1 cellular context compared by ENCODE assay signal in the genomic region with DNA sequence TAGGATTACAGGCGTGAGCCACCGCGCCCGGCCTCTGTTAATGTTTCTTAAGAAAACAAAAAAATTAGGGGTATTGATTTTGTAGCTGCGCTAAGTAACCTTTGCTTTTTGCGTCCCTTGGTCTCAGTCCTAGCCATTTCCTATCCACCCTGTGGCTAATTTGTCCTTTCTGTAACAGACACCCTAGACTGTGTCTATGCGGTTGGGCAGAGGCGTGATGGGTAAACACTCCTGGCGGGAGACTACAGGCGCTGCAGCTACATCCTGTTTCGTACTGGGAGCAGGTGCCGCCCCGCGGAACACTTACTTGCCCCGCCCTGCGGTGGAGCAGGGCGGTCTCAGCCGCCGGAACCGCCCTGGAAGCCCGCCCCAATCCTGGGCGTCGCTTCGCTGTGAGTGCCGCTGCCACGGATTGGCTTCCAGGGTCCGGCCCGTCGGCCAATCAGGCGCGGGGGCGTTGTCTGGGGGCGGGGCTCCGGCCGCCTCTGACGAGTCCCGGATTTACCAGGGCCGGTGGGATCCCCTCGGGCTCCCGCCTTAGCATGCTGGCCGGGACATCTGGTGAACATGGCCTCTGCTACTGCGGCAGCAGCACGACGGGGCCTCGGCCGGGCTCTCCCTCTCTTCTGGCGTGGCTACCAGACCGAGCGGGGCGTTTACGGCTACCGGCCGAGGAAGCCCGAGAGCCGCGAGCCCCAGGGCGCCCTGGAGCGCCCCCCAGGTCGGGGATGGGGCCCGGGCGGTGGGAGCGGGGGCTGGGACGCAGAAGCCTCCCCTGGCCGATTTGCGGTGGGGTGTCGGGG.
TF ChIP-seq lines count a peak whose summit lies in the region.

A gene with protein sequence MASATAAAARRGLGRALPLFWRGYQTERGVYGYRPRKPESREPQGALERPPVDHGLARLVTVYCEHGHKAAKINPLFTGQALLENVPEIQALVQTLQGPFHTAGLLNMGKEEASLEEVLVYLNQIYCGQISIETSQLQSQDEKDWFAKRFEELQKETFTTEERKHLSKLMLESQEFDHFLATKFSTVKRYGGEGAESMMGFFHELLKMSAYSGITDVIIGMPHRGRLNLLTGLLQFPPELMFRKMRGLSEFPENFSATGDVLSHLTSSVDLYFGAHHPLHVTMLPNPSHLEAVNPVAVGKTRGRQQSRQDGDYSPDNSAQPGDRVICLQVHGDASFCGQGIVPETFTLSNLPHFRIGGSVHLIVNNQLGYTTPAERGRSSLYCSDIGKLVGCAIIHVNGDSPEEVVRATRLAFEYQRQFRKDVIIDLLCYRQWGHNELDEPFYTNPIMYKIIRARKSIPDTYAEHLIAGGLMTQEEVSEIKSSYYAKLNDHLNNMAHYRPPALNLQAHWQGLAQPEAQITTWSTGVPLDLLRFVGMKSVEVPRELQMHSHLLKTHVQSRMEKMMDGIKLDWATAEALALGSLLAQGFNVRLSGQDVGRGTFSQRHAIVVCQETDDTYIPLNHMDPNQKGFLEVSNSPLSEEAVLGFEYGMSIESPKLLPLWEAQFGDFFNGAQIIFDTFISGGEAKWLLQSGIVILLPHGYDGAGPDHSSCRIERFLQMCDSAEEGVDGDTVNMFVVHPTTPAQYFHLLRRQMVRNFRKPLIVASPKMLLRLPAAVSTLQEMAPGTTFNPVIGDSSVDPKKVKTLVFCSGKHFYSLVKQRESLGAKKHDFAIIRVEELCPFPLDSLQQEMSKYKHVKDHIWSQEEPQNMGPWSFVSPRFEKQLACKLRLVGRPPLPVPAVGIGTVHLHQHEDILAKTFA (plus strand): TSS at position 488 of the 803 bp plus-strand sequence. CDS start 80 bp downstream, at position 568.

TF ChIP-seq in HepG2, 621 proteins besides CTCF, POLR2A, EP300 and RAD21 (continued from another document and continues in another):
- TF ChIP-seq, protein P1, sequence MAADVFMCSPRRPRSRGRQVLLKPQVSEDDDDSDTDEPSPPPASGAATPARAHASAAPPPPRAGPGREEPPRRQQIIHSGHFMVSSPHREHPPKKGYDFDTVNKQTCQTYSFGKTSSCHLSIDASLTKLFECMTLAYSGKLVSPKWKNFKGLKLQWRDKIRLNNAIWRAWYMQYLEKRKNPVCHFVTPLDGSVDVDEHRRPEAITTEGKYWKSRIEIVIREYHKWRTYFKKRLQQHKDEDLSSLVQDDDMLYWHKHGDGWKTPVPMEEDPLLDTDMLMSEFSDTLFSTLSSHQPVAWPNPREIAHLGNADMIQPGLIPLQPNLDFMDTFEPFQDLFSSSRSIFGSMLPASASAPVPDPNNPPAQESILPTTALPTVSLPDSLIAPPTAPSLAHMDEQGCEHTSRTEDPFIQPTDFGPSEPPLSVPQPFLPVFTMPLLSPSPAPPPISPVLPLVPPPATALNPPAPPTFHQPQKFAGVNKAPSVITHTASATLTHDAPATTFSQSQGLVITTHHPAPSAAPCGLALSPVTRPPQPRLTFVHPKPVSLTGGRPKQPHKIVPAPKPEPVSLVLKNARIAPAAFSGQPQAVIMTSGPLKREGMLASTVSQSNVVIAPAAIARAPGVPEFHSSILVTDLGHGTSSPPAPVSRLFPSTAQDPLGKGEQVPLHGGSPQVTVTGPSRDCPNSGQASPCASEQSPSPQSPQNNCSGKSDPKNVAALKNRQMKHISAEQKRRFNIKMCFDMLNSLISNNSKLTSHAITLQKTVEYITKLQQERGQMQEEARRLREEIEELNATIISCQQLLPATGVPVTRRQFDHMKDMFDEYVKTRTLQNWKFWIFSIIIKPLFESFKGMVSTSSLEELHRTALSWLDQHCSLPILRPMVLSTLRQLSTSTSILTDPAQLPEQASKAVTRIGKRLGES (CRISPR knock-in tag; IDR thresholded peaks at IDR 0.05; ENCODE audit: borderline replicate concordance) = no peak
- TF ChIP-seq KMT2A (CRISPR knock-in tag; IDR thresholded peaks at IDR 0.05) = no peak; the same call in 1 of the 2 replicates
- peak; percentile 59 for TF ChIP-seq PITX1 (CRISPR knock-in tag; IDR thresholded peaks at IDR 0.05)
- TF ChIP-seq CEBPG (CRISPR knock-in tag; IDR thresholded peaks at IDR 0.05) = 0 out of 2 replicates have a peak, but pooled peaks have one; percentile 21
- 0 out of 2 replicates have a peak, but pooled peaks have one; percentile 18 for TF ChIP-seq RXRA (CRISPR knock-in tag; IDR thresholded peaks at IDR 0.05)
- peak; percentile 87 for TF ChIP-seq POLR2G (IDR thresholded peaks at IDR 0.05; ENCODE audit: low read depth, low read length)
- TF ChIP-seq HDAC1 (CRISPR knock-in tag; IDR thresholded peaks at IDR 0.05) = peak; percentile 73; the same call in 1 of the 2 replicates
- TF ChIP-seq ZC3H13 (CRISPR knock-in tag; IDR thresholded peaks at IDR 0.05) = no peak
- TF ChIP-seq SIX1 (CRISPR knock-in tag; IDR thresholded peaks at IDR 0.05; ENCODE audit: borderline replicate concordance) = peak; percentile 63; the same call in 1 of the 2 replicates
- 0 out of 2 replicates have a peak, but pooled peaks have one; percentile 29 for TF ChIP-seq ZNF329 (CRISPR knock-in tag; IDR thresholded peaks at IDR 0.05; ENCODE audit: low read depth)
- TF ChIP-seq, protein P2, sequence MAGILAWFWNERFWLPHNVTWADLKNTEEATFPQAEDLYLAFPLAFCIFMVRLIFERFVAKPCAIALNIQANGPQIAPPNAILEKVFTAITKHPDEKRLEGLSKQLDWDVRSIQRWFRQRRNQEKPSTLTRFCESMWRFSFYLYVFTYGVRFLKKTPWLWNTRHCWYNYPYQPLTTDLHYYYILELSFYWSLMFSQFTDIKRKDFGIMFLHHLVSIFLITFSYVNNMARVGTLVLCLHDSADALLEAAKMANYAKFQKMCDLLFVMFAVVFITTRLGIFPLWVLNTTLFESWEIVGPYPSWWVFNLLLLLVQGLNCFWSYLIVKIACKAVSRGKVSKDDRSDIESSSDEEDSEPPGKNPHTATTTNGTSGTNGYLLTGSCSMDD (CRISPR knock-in tag; IDR thresholded peaks at IDR 0.05) = no peak
- no peak for TF ChIP-seq MED8 (CRISPR knock-in tag; IDR thresholded peaks at IDR 0.05; ENCODE audit: insufficient replicate concordance)
- TF ChIP-seq ZNF598 (CRISPR knock-in tag; IDR thresholded peaks at IDR 0.05; ENCODE audit: borderline replicate concordance) = no peak
- peak; percentile 31; the same call in 1 of the 2 replicates for TF ChIP-seq ZNF234 (CRISPR knock-in tag; conservative IDR thresholded peaks at IDR 0.05)
- no peak for TF ChIP-seq RORA (CRISPR knock-in tag; IDR thresholded peaks at IDR 0.05)
- peak; percentile 40 for TF ChIP-seq POGZ (CRISPR knock-in tag; IDR thresholded peaks at IDR 0.05)
- TF ChIP-seq, protein P3, sequence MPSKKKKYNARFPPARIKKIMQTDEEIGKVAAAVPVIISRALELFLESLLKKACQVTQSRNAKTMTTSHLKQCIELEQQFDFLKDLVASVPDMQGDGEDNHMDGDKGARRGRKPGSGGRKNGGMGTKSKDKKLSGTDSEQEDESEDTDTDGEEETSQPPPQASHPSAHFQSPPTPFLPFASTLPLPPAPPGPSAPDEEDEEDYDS (CRISPR knock-in tag; IDR thresholded peaks at IDR 0.05) = peak; percentile 54; the same call in 1 of the 2 replicates
- peak; percentile 74 for TF ChIP-seq GATAD2A (CRISPR knock-in tag; IDR thresholded peaks at IDR 0.05)
- TF ChIP-seq, protein P4, sequence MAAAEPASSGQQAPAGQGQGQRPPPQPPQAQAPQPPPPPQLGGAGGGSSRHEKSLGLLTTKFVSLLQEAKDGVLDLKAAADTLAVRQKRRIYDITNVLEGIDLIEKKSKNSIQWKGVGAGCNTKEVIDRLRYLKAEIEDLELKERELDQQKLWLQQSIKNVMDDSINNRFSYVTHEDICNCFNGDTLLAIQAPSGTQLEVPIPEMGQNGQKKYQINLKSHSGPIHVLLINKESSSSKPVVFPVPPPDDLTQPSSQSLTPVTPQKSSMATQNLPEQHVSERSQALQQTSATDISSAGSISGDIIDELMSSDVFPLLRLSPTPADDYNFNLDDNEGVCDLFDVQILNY (CRISPR knock-in tag; conservative IDR thresholded peaks at IDR 0.05) = no peak; the same call in 1 of the 2 replicates
- TF ChIP-seq ZNF761 (CRISPR knock-in tag; conservative IDR thresholded peaks at IDR 0.05) = 0 out of 2 replicates have a peak, but pooled peaks have one; percentile 36
- TF ChIP-seq MEF2D (CRISPR knock-in tag; IDR thresholded peaks at IDR 0.05) = peak; percentile 20; the same call in 1 of the 2 replicates
- TF ChIP-seq CC2D1A (CRISPR knock-in tag; IDR thresholded peaks at IDR 0.05) = no peak
- TF ChIP-seq SRY (CRISPR knock-in tag; IDR thresholded peaks at IDR 0.05) = peak; percentile 20; the same call in 1 of the 2 replicates
- TF ChIP-seq RFX5 (IDR thresholded peaks at IDR 0.05; ENCODE audit: low read depth, low read length) = 0 out of 2 replicates have a peak, but pooled peaks have one; percentile 36
- no peak for TF ChIP-seq ZNF703 (CRISPR knock-in tag; IDR thresholded peaks at IDR 0.05; ENCODE audit: borderline replicate concordance)
- peak; percentile 51 for TF ChIP-seq ASH2L (IDR thresholded peaks at IDR 0.05; ENCODE audit: insufficient read length, low read depth, low read length)
- peak; percentile 94 for TF ChIP-seq TBX2 (CRISPR knock-in tag; IDR thresholded peaks at IDR 0.05; ENCODE audit: borderline replicate concordance)
- no peak for TF ChIP-seq NBN (conservative IDR thresholded peaks at IDR 0.05)
- TF ChIP-seq SP1 (IDR thresholded peaks at IDR 0.05) = no peak
- peak; percentile 87 for TF ChIP-seq SP1 (CRISPR knock-in tag; IDR thresholded peaks at IDR 0.05)
- peak; percentile 36 for TF ChIP-seq NCOA2 (CRISPR knock-in tag; IDR thresholded peaks at IDR 0.05)
- TF ChIP-seq HNRNPLL (IDR thresholded peaks at IDR 0.05; ENCODE audit: low read depth, low read length, poor library complexity, severe bottlenecking) = peak; percentile 85
- TF ChIP-seq MATR3 (CRISPR knock-in tag; IDR thresholded peaks at IDR 0.05) = no peak
- peak; percentile 66 for TF ChIP-seq THAP11 (CRISPR knock-in tag; IDR thresholded peaks at IDR 0.05)
- TF ChIP-seq, protein P5, sequence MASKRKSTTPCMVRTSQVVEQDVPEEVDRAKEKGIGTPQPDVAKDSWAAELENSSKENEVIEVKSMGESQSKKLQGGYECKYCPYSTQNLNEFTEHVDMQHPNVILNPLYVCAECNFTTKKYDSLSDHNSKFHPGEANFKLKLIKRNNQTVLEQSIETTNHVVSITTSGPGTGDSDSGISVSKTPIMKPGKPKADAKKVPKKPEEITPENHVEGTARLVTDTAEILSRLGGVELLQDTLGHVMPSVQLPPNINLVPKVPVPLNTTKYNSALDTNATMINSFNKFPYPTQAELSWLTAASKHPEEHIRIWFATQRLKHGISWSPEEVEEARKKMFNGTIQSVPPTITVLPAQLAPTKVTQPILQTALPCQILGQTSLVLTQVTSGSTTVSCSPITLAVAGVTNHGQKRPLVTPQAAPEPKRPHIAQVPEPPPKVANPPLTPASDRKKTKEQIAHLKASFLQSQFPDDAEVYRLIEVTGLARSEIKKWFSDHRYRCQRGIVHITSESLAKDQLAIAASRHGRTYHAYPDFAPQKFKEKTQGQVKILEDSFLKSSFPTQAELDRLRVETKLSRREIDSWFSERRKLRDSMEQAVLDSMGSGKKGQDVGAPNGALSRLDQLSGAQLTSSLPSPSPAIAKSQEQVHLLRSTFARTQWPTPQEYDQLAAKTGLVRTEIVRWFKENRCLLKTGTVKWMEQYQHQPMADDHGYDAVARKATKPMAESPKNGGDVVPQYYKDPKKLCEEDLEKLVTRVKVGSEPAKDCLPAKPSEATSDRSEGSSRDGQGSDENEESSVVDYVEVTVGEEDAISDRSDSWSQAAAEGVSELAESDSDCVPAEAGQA (IDR thresholded peaks at IDR 0.05; ENCODE audit: low read depth) = peak; percentile 13; the same call in 1 of the 2 replicates
- TF ChIP-seq, protein P5 (CRISPR knock-in tag; IDR thresholded peaks at IDR 0.05; ENCODE audit: borderline replicate concordance) = no peak
- TF ChIP-seq AGO1 (IDR thresholded peaks at IDR 0.05; ENCODE audit: low read depth, low read length, poor library complexity, severe bottlenecking) = peak; percentile 26
- no peak for TF ChIP-seq SOX13 (IDR thresholded peaks at IDR 0.05)
- peak in 1 of 2 experiments; percentile 25; a peak in 1 of 4 replicates for TF ChIP-seq SOX13 (CRISPR knock-in tag; conservative IDR thresholded peaks at IDR 0.05 in 1 of 2, IDR thresholded peaks at IDR 0.05 in 1 of 2)
- TF ChIP-seq, protein P6, sequence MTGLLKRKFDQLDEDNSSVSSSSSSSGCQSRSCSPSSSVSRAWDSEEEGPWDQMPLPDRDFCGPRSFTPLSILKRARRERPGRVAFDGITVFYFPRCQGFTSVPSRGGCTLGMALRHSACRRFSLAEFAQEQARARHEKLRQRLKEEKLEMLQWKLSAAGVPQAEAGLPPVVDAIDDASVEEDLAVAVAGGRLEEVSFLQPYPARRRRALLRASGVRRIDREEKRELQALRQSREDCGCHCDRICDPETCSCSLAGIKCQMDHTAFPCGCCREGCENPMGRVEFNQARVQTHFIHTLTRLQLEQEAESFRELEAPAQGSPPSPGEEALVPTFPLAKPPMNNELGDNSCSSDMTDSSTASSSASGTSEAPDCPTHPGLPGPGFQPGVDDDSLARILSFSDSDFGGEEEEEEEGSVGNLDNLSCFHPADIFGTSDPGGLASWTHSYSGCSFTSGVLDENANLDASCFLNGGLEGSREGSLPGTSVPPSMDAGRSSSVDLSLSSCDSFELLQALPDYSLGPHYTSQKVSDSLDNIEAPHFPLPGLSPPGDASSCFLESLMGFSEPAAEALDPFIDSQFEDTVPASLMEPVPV (CRISPR knock-in tag; IDR thresholded peaks at IDR 0.05) = no peak
- peak; percentile 71; the same call in 1 of the 2 replicates for TF ChIP-seq ZNF230 (CRISPR knock-in tag; IDR thresholded peaks at IDR 0.05)
- TF ChIP-seq ZNF431 (CRISPR knock-in tag; IDR thresholded peaks at IDR 0.05; ENCODE audit: borderline replicate concordance, low read depth) = 0 out of 2 replicates have a peak, but pooled peaks have one; percentile 26
- TF ChIP-seq MAFF (IDR thresholded peaks at IDR 0.05; ENCODE audit: low read depth, low read length) = no peak
- 0 out of 2 replicates have a peak, but pooled peaks have one; percentile 22 for TF ChIP-seq ZSCAN9 (CRISPR knock-in tag; IDR thresholded peaks at IDR 0.05; ENCODE audit: borderline replicate concordance)
- no peak for TF ChIP-seq NFIB (CRISPR knock-in tag; IDR thresholded peaks at IDR 0.05; ENCODE audit: borderline replicate concordance)
- TF ChIP-seq CREB1 (IDR thresholded peaks at IDR 0.05) = 0 out of 2 replicates have a peak, but pooled peaks have one; percentile 52
- peak; percentile 57; the same call in 1 of the 2 replicates for TF ChIP-seq CREB1 (CRISPR knock-in tag; IDR thresholded peaks at IDR 0.05)
